Comparison of ENCODE assay signal across 8 cellular contexts in the genomic region with DNA sequence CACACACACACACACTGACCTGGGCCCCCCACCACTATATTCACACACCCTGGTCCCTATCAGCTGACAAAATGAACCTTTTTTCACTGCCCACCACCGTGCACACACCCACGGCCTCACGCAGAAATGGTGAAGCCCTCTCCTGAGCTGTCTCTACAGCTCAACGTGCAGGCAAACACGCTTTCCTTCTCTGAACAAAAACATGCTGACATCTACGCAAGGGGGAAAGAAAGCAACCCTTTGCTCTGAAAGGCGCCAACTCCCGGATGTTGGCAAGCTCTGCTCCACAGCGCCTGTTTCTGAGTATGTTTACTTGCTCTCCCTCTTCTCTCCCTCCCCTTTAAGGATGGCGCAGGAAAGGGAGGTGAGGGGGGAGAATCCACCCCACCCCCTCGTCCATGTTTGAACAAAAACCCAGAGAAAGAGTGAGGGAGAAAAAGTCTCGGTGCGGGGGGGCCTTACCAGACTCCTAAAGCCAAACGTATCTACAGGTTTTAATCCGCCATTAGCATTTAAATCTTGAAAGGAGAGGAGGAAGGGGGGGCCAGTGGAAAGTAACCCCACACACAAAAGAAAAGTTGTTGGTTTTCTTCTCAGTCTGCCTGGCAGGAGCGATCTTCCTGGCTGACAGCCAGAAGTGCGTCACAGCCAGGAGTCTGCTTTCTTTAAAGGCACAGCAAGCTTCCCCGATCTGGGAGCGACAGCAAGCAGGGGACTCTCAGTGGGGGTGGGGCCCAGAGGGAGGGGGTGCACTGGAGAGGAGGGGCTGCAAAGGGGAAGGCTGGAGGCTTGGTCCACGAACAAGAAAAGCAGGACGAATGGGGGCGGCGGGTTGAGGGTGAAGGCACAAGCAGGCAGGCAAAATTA. TPM values are rescaled to one million over a fixed set of nuclear protein-coding genes. Genes with fewer than 3 reads are reported as not detected.
DNase-seq lines count a peak whose midpoint lies in the region; ATAC-seq and TF ChIP-seq lines count a peak whose summit lies in the region.

No MANE protein-coding gene starts in this region.

- H3K9ac ChIP-seq in ES-I3 (ENCODE audit: low read depth, low read length) (peak overlapping the region; percentile 80), MM.1S (ENCODE audit: low read length) (peak overlapping the region; percentile 67), trophoblast cell (ENCODE audit: low read length) (peak overlapping the region; percentile 59)

- H2AK5ac ChIP-seq in trophoblast cell (ENCODE audit: low read length), result no peak overlapping the region

- H3K79me1 ChIP-seq in trophoblast cell (ENCODE audit: low read length), result peaks cover 14% of the 10 kb centered on the region

- ATAC-seq in heart right ventricle, result peak; percentile 82 to 91 (median 86)
- ATAC-seq in HG02588 (IDR thresholded peaks at IDR 0.05; ENCODE audit: unreplicated experiment), result no peak

- peak overlapping the region; percentile 13 for H2BK120ac ChIP-seq in trophoblast cell (ENCODE audit: insufficient read depth, low read length, poor library complexity)

- H3K4me2 ChIP-seq in MM.1S (ENCODE audit: low read depth, low read length) (peak overlapping the region; percentile 74), trophoblast cell (ENCODE audit: low read length) (peak overlapping the region; percentile 71)

- intact Hi-C loops in heart right ventricle (cut with DNase I), result loop anchor here in 8 of 10 donors (1.0 to 5.0 kb wide), 5 partner anchors 27 to 72 kb away; a partner anchor contains a TSS
- intact Hi-C loops in tibial artery (cut with DNase I; ENCODE audit: low total_unique reads), result loop anchor here (2.0 kb wide), 1 partner anchor 40 kb away; a partner anchor contains a TSS

- peak; percentile 74 for DNase-seq in MM.1S
- DNase-seq in T follicular helper cell (ENCODE audit: low read depth), result peak; percentile 77
- peak; percentile 79 for DNase-seq in amniotic stem cell (lab: John Stamatoyannopoulos, UW)
- peak; percentile 95 to 96 for DNase-seq in heart right ventricle
- peak; percentile 20 to 41 for DNase-seq in trophoblast cell
- DNase-seq in tibial artery, result peak; percentile 97 to 98

- TF ChIP-seq CTCF in MM.1S (IDR thresholded peaks at IDR 0.05; ENCODE audit: low read length) (no peak), heart right ventricle (IDR thresholded peaks at IDR 0.05) (no peak), tibial artery (IDR thresholded peaks at IDR 0.05) (no peak)

- H2AFZ ChIP-seq in MM.1S (ENCODE audit: low read length) (0 out of 2 replicates have a peak overlapping the region, but pooled peaks have one; percentile 30), trophoblast cell (ENCODE audit: insufficient read depth, low read length, poor library complexity) (no peak overlapping the region)

- H2BK12ac ChIP-seq in trophoblast cell (ENCODE audit: low read length), result no peak overlapping the region

- peak overlapping the region; percentile 21 for H3K4ac ChIP-seq in trophoblast cell (ENCODE audit: low read depth, low read length)

- 0 out of 2 replicates have a peak, but pooled peaks cover 3% of the 10 kb centered on the region for H4K20me1 ChIP-seq in MM.1S (ENCODE audit: insufficient read depth, low read length)

- 0% methylated on average over 23 of the region's 23 CpGs for WGBS in heart right ventricle, 2 donors
- no CpG with 5 or more reads among the region's 23 CpGs for WGBS in trophoblast cell (ENCODE audit: extremely low coverage, insufficient coverage, insufficient read length)

- H4K8ac ChIP-seq in trophoblast cell (ENCODE audit: low read depth, low read length), result peak overlapping the region; percentile 40

- H3K9me2 ChIP-seq in MM.1S (replicated peaks; ENCODE audit: insufficient read depth, low read length), result no peaks in the 10 kb centered on the region

- H3K79me2 ChIP-seq in MM.1S (ENCODE audit: low read length) (peaks cover 100% of the 10 kb centered on the region), trophoblast cell (ENCODE audit: control insufficient read depth, insufficient read depth, low read length, poor library complexity) (peaks cover 14% of the 10 kb centered on the region)

- H3K4me3 ChIP-seq in MM.1S (ENCODE audit: low read length), result peak overlapping the region; percentile 69
- H3K4me3 ChIP-seq in heart right ventricle, result peak overlapping the region; percentile 42 to 80 (median 64)
- peak overlapping the region; percentile 69 for H3K4me3 ChIP-seq in trophoblast cell (ENCODE audit: low read depth, low read length)
- H3K4me3 ChIP-seq in tibial artery, result peak overlapping the region; percentile 54 to 55

- H4K91ac ChIP-seq in trophoblast cell (ENCODE audit: low read depth, low read length), result peak overlapping the region; percentile 67

- H4K12ac ChIP-seq in trophoblast cell (ENCODE audit: low read depth, low read length), result peak overlapping the region; percentile 50

- H2BK5ac ChIP-seq in trophoblast cell (ENCODE audit: low read depth, low read length, poor library complexity), result peak overlapping the region; percentile 26

- H3K18ac ChIP-seq in trophoblast cell (ENCODE audit: low read length), result peak overlapping the region; percentile 26

- H3K14ac ChIP-seq in trophoblast cell (ENCODE audit: low read length), result peak overlapping the region; percentile 59

- peaks cover 13% of the 10 kb centered on the region for H3F3A ChIP-seq in MM.1S (ENCODE audit: insufficient read depth, low read length)

- no peaks in the 10 kb centered on the region for H3K27me3 ChIP-seq in MM.1S (replicated peaks; ENCODE audit: insufficient read depth, low read length)
- no peaks in the 10 kb centered on the region for H3K27me3 ChIP-seq in heart right ventricle
- no peaks in the 10 kb centered on the region for H3K27me3 ChIP-seq in trophoblast cell (ENCODE audit: insufficient read depth, low read length)
- no peaks in the 10 kb centered on the region for H3K27me3 ChIP-seq in tibial artery

- H3K27ac ChIP-seq in MM.1S (ENCODE audit: low read length), result peak overlapping the region; percentile 74
- peak overlapping the region; percentile 92 to 99 (median 96) for H3K27ac ChIP-seq in heart right ventricle
- H3K27ac ChIP-seq in trophoblast cell (ENCODE audit: low read depth, low read length), result peak overlapping the region; percentile 75
- H3K27ac ChIP-seq in tibial artery, result peak overlapping the region; percentile 86 to 92

- no peak overlapping the region for H3K23ac ChIP-seq in trophoblast cell (ENCODE audit: low read length)

- H3K36me3 ChIP-seq in ES-I3 (ENCODE audit: insufficient read depth, low read length) (no peaks in the 10 kb centered on the region), MM.1S (replicated peaks; ENCODE audit: insufficient read depth, low read length) (no peaks in the 10 kb centered on the region), heart right ventricle (peaks cover 0 to 16% (median 1%) of the 10 kb centered on the region in 9 donors), trophoblast cell (ENCODE audit: control insufficient read depth in 1 of 2, insufficient read depth in 2 of 2, low read length in 2 of 2) (peaks cover 1 to 3% of the 10 kb centered on the region in 2 experiments), tibial artery (peaks cover under 1 to 4% (median 2%) of the 10 kb centered on the region in 3 donors)

- H3K4me1 ChIP-seq in ES-I3 (ENCODE audit: insufficient read depth, low read length) (peaks cover 23% of the 10 kb centered on the region), MM.1S (ENCODE audit: low read length) (peaks cover 26% of the 10 kb centered on the region), heart right ventricle (peaks cover 25 to 67% (median 56%) of the 10 kb centered on the region in 9 donors), trophoblast cell (ENCODE audit: control insufficient read depth in 1 of 2, insufficient read depth in 2 of 2, low read length in 2 of 2) (peaks cover 23% of the 10 kb centered on the region in 2 experiments), tibial artery (peaks cover 0 to 63% (median 45%) of the 10 kb centered on the region in 4 donors)

- H3K9me3 ChIP-seq in ES-I3 (ENCODE audit: control insufficient read depth, insufficient read depth, low read length) (no peaks in the 10 kb centered on the region), MM.1S (replicated peaks; ENCODE audit: insufficient read depth, low read length) (no peaks in the 10 kb centered on the region), heart right ventricle (no peaks in the 10 kb centered on the region), trophoblast cell (ENCODE audit: insufficient read depth, low read depth, low read length) (no peaks in the 10 kb centered on the region), tibial artery (no peaks in the 10 kb centered on the region)

RNA-seq across cellular contexts. Expression of a gene that starts 39.6 kb away (rescaled TPM):
- 100 to 1,000 TPM in 2 of 10 donors, 10 to 100 TPM in 8; 60.8 to 117 (median 83.4) TPM for total RNA-seq in heart right ventricle
- polyA plus RNA-seq in heart right ventricle, result 100 to 1,000 TPM in 1 of 2 donors, 10 to 100 TPM in 1; 54.1 to 159 TPM
- polyA plus RNA-seq in trophoblast cell (2013), result 86.2 and 86.4 TPM in 2 replicates

RNA-seq across cellular contexts. Expression of a gene that starts 39.9 kb away (rescaled TPM):
- 1 to 10 TPM; 2.3 to 9.1 (median 4.7) TPM for total RNA-seq in heart right ventricle
- polyA plus RNA-seq in heart right ventricle, result 1 to 10 TPM; 2.5 to 2.8 TPM
- polyA plus RNA-seq in trophoblast cell (2013), result 3.8 and 4.1 TPM in 2 replicates

RNA-seq across cellular contexts. Expression of a gene that starts 42.0 kb away (rescaled TPM):
- total RNA-seq in heart right ventricle, result 100 to 1,000 TPM in 1 of 10 donors, 1 to 10 TPM in 9; 2.0 to 101 (median 4.2) TPM
- 1 to 10 TPM; 5.0 to 6.5 TPM for polyA plus RNA-seq in heart right ventricle
- polyA plus RNA-seq in trophoblast cell (2013), result 4.6 TPM in 2 replicates

Comparison
In these comparisons a context has a peak if more than half of its experiments do, and no peak if none do; other contexts are left out.
1. DNase-seq: peak in every context shown above with its lines; median percentile 98 in tibial artery; 96 in heart right ventricle; 79 in amniotic stem cell; 77 in T follicular helper cell; 74 in MM.1S; 30 in trophoblast cell.